ENCODE assay signal across 23 cellular contexts in genomic region chr10:108638225-108638624, GRCh38.
"Had no signal": no experiment of that assay in that cellular context is flagged by ENCODE, and none has a peak within 500 bp of the region (broad histone marks: within the 10 kb centered on the region; RNA-seq: fewer than 3 reads in every experiment).

No MANE protein-coding gene starts in this region.

- H3K27ac Mint-ChIP-seq: naive thymus-derived CD4-positive, alpha-beta T cell; natural killer cell treated with Interleukin-12 subunit alpha and Interleukin-12 subunit beta and Interleukin-15 and Interleukin-18, amount 100 ng/mL, for 72 hours; progenitor cell of endocrine pancreas; stimulated activated naive CD8-positive, alpha-beta T cell treated with anti-CD3 and anti-CD28 coated beads, Interleukin-15, Interleukin-2, amounts not matched to agents 100 ng/mL and 50 ng/mL, for 24 hours had no signal

- H3K27ac ChIP-seq: heart right ventricle, hepatocyte, ovary, right atrium auricular region, right lobe of liver, suprapubic skin, thoracic aorta, tibial artery, vagina had no signal

- DNase-seq: heart right ventricle; islet precursor cell; midbrain; mucosa of descending colon; naive thymus-derived CD4-positive, alpha-beta T cell; ovary; right lobe of liver; stimulated activated CD4-positive, alpha-beta T cell treated with anti-CD3 and anti-CD28 coated beads, Interleukin-1b, Interleukin-23, amount 100 ng/mL, for 48 hours; stimulated activated CD4-positive, alpha-beta T cell treated with anti-CD3 and anti-CD28 coated beads, Interleukin-2, amount 100 ng/mL, for 48 hours; stimulated activated naive CD4-positive, alpha-beta T cell; tibial artery; trophoblast cell had no signal

- H3K4me2 ChIP-seq: hepatocyte, smooth muscle cell had no signal

- H3K36me3 ChIP-seq: heart right ventricle, ovary, right atrium auricular region, right lobe of liver, suprapubic skin, thoracic aorta, tibial artery, vagina had no signal

- H3K4me1 ChIP-seq: heart right ventricle, right atrium auricular region, right lobe of liver, suprapubic skin, tibial artery, vagina had no signal

- H3K9me3 ChIP-seq: mucosa of descending colon, ovary, right lobe of liver, suprapubic skin, thoracic aorta, tibial artery, vagina had no signal

- H2AFZ ChIP-seq: hepatocyte had no signal

- H3K36me3 Mint-ChIP-seq: natural killer cell treated with Interleukin-12 subunit alpha and Interleukin-12 subunit beta and Interleukin-15 and Interleukin-18, amount 100 ng/mL, for 72 hours had no signal

- H3K4me3 Mint-ChIP-seq: naive thymus-derived CD4-positive, alpha-beta T cell; natural killer cell treated with Interleukin-12 subunit alpha and Interleukin-12 subunit beta and Interleukin-15 and Interleukin-18, amount 100 ng/mL, for 72 hours; stimulated activated naive CD8-positive, alpha-beta T cell treated with anti-CD3 and anti-CD28 coated beads, Interleukin-15, Interleukin-2, amounts not matched to agents 100 ng/mL and 50 ng/mL, for 24 hours had no signal

- H3K27me3 Mint-ChIP-seq: naive thymus-derived CD4-positive, alpha-beta T cell; natural killer cell treated with Interleukin-12 subunit alpha and Interleukin-12 subunit beta and Interleukin-15 and Interleukin-18, amount 100 ng/mL, for 72 hours; progenitor cell of endocrine pancreas; stimulated activated naive CD8-positive, alpha-beta T cell treated with anti-CD3 and anti-CD28 coated beads, Interleukin-15, Interleukin-2, amounts not matched to agents 100 ng/mL and 50 ng/mL, for 24 hours had no signal

- H3K4me1 Mint-ChIP-seq: naive thymus-derived CD4-positive, alpha-beta T cell had no signal

- H3K4me3 ChIP-seq: heart right ventricle, hepatocyte, lung, mucosa of descending colon, ovary, right atrium auricular region, right lobe of liver, smooth muscle cell, suprapubic skin, thoracic aorta, tibial artery, vagina had no signal

- ATAC-seq: heart right ventricle; left lobe of liver; mucosa of descending colon; naive thymus-derived CD4-positive, alpha-beta T cell; natural killer cell treated with Interleukin-12 subunit alpha and Interleukin-12 subunit beta and Interleukin-15 and Interleukin-18, amount 100 ng/mL, for 72 hours; right lobe of liver had no signal

- H3K27me3 ChIP-seq: hepatocyte, ovary, right atrium auricular region, right lobe of liver, suprapubic skin, tibial artery, vagina had no signal

- H3K79me2 ChIP-seq: hepatocyte had no signal
